In genomic region chr14:103084021-103084919, GRCh38 we compare ENCODE assay signal across 1 cellular context.
TF ChIP-seq lines count a peak whose summit lies in the region.

Gene LBHD2, plus strand, starts transcription at chr14:103084210. Its CDS starts 1,803 bp downstream, at chr14:103086013.

TF ChIP-seq in GM12878, 131 proteins besides CTCF, POLR2A, EP300 and RAD21 (continued from another document):
- TF ChIP-seq NKRF (conservative IDR thresholded peaks at IDR 0.05) (no peak), BCLAF1 (IDR thresholded peaks at IDR 0.05) (no peak), RUNX3 (IDR thresholded peaks at IDR 0.05; ENCODE audit: low read length) (no peak), ATF2 (IDR thresholded peaks at IDR 0.05; ENCODE audit: low read length) (no peak), ZNF274 (IDR thresholded peaks at IDR 0.05; ENCODE audit: insufficient read depth, insufficient read length) (no peak), ZNF207 (IDR thresholded peaks at IDR 0.05; ENCODE audit: borderline replicate concordance) (no peak), NBN (IDR thresholded peaks at IDR 0.05) (no peak), CREB1 (IDR thresholded peaks at IDR 0.05; ENCODE audit: low read depth) (no peak), NRF1 (conservative IDR thresholded peaks at IDR 0.05; ENCODE audit: low read depth, low read length) (no peak), E4F1 (IDR thresholded peaks at IDR 0.05; ENCODE audit: borderline replicate concordance, partially characterized antibody) (no peak), IRF5 (IDR thresholded peaks at IDR 0.05; ENCODE audit: borderline replicate concordance) (no peak), CHD2 (IDR thresholded peaks at IDR 0.05; ENCODE audit: borderline replicate concordance, low read depth, low read length) (no peak), POLR2AphosphoS2 (IDR thresholded peaks at IDR 0.05; ENCODE audit: low read depth, low read length) (no peak)
TF ChIP-seq in GM12878: peak in this region for 0.
